Comparison of ENCODE assay signal across 8 cellular contexts in the genomic region with DNA sequence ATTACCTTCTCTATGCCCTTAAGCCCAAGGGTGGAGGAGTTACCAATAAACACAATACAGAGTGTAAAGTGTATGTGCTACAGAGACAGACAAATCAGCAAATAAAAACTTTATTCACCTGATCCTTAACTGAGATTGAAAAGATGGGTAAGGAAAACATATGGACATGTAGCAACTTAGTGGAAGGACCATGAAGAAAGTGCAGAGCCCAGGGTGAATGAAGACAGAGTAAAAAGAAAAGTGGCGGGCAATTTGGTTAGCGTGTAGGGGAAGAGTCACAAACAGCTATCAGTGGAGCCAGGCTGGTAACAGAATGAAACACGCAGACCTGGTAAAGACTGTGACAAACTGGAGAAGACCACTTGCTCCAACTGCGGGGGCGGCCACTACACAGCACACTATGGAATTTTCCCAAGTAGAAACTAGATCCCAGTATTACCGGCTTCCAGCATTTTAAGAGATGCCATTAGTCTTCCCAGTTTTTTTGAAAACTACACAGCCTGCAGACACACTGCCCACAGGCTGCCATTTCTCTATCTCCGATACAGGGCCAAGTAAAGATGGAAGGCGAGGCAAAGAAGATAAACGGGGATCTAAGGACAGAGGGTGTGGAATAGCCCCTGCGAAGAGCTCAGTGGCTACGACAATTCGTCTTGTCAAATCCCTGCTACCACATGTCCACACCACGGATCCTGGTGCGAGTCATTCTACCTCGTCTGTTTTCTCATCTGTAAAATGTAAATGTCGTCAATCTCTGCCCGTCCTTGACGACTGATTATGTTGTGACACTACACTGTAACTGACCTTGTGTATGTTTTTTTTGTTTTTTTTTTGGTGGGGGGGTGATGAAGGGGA. TPM values are rescaled to one million over a fixed set of nuclear protein-coding genes. Genes with fewer than 3 reads are reported as not detected.
DNase-seq lines count a peak whose midpoint lies in the region; ATAC-seq and TF ChIP-seq lines count a peak whose summit lies in the region.

No MANE protein-coding gene starts in this region.

- H3K36me3 ChIP-seq in BE2C, result peaks cover 22% of the 10 kb centered on the region

- POLR2A ChIA-PET in activated naive CD8-positive, alpha-beta T cell treated with anti-CD3 and anti-CD28 coated beads, Interleukin-2, amount 10 ng/mL, durations not matched to agents 7 days and 5 days (lab: Charles Lee), result interaction anchor here (0.6 to 1.1 kb wide), 3 partner anchors 394 to 1418 kb away, joined by 3 read pairs; a partner anchor contains a TSS

- H3K27me3 Mint-ChIP-seq in activated naive CD8-positive, alpha-beta T cell treated with anti-CD3 and anti-CD28 coated beads, Interleukin-2, amount 10 ng/mL, durations not matched to agents 7 days and 5 days, result peaks cover under 1% of the 10 kb centered on the region

- H3K4me3 ChIP-seq in BE2C (ENCODE audit: low read depth, low read length), result peak overlapping the region; percentile 99
- H3K4me3 ChIP-seq in HL-60 (replicated peaks; ENCODE audit: insufficient read depth, low read length), result peak overlapping the region; percentile 63
- peak overlapping the region; percentile 96 for H3K4me3 ChIP-seq in iPS-11a (ENCODE audit: low read depth, low read length)

- no peak for DNase-seq in BE2C
- DNase-seq in HL-60 (ENCODE audit: low read depth in 1 of 2, low spot score in 1 of 2), result no peak
- no peak for DNase-seq in activated naive CD8-positive, alpha-beta T cell treated with anti-CD3 and anti-CD28 coated beads, Interleukin-2, amount 10 ng/mL, durations not matched to agents 7 days and 5 days
- no peak for DNase-seq in stimulated activated effector memory CD8-positive, alpha-beta T cell treated with anti-CD3 and anti-CD28 coated beads, Interleukin-12 subunit alpha, Interleukin-12 subunit beta, amount 100 ng/mL, for 72 hours (ENCODE audit: low spot score in 2 of 2)
- no peak for DNase-seq in NK-92 (lab: John Stamatoyannopoulos, UW; ENCODE audit: unreplicated experiment)

- TF ChIP-seq POLR2A in GM18505 (IDR thresholded peaks at IDR 0.05; ENCODE audit: borderline replicate concordance, extremely low read depth, insufficient read depth, insufficient read length), result no peak

- no peak for ATAC-seq in activated naive CD8-positive, alpha-beta T cell treated with anti-CD3 and anti-CD28 coated beads, Interleukin-2, amount 10 ng/mL, durations not matched to agents 7 days and 5 days (ENCODE audit: low read depth)
- no peak for ATAC-seq in stimulated activated effector memory CD8-positive, alpha-beta T cell treated with anti-CD3 and anti-CD28 coated beads, Interleukin-12 subunit alpha, Interleukin-12 subunit beta, amount 100 ng/mL, for 72 hours
- no peak for ATAC-seq in GM18505 (IDR thresholded peaks at IDR 0.05; ENCODE audit: unreplicated experiment)
- no peak for ATAC-seq in HG03045 (IDR thresholded peaks at IDR 0.05; ENCODE audit: unreplicated experiment)

- no peaks in the 10 kb centered on the region for H3K9me3 ChIP-seq in BE2C

- peaks cover 33% of the 10 kb centered on the region for H3K4me1 Mint-ChIP-seq in activated naive CD8-positive, alpha-beta T cell treated with anti-CD3 and anti-CD28 coated beads, Interleukin-2, amount 10 ng/mL, durations not matched to agents 7 days and 5 days
- H3K4me1 Mint-ChIP-seq in stimulated activated effector memory CD8-positive, alpha-beta T cell treated with anti-CD3 and anti-CD28 coated beads, Interleukin-12 subunit alpha, Interleukin-12 subunit beta, amount 100 ng/mL, for 72 hours, result peaks cover 32% of the 10 kb centered on the region

- H3K27me3 ChIP-seq in BE2C (no peaks in the 10 kb centered on the region), HL-60 (ENCODE audit: insufficient read depth, poor library complexity, severe bottlenecking) (no peaks in the 10 kb centered on the region)

- TF ChIP-seq CTCF in BE2C (IDR thresholded peaks at IDR 0.05; ENCODE audit: low read depth, low read length) (no peak), HL-60 (IDR thresholded peaks at IDR 0.05; ENCODE audit: insufficient read depth, low read length) (no peak)

- peaks cover 3% of the 10 kb centered on the region; the same call in 1 of the 2 replicates for H3K4me1 ChIP-seq in BE2C

- peaks cover 3% of the 10 kb centered on the region for H3K9me3 Mint-ChIP-seq in activated naive CD8-positive, alpha-beta T cell treated with anti-CD3 and anti-CD28 coated beads, Interleukin-2, amount 10 ng/mL, durations not matched to agents 7 days and 5 days
- peaks cover 3% of the 10 kb centered on the region for H3K9me3 Mint-ChIP-seq in stimulated activated effector memory CD8-positive, alpha-beta T cell treated with anti-CD3 and anti-CD28 coated beads, Interleukin-12 subunit alpha, Interleukin-12 subunit beta, amount 100 ng/mL, for 72 hours

- peak overlapping the region; percentile 99 for H3K27ac Mint-ChIP-seq in activated naive CD8-positive, alpha-beta T cell treated with anti-CD3 and anti-CD28 coated beads, Interleukin-2, amount 10 ng/mL, durations not matched to agents 7 days and 5 days
- peak overlapping the region; percentile 96 for H3K27ac Mint-ChIP-seq in stimulated activated effector memory CD8-positive, alpha-beta T cell treated with anti-CD3 and anti-CD28 coated beads, Interleukin-12 subunit alpha, Interleukin-12 subunit beta, amount 100 ng/mL, for 72 hours

- H3K27ac ChIP-seq in HL-60 (replicated peaks), result peak overlapping the region; percentile 95

- H3K4me3 Mint-ChIP-seq in activated naive CD8-positive, alpha-beta T cell treated with anti-CD3 and anti-CD28 coated beads, Interleukin-2, amount 10 ng/mL, durations not matched to agents 7 days and 5 days, result peak overlapping the region; percentile 90
- peak overlapping the region; percentile 88 for H3K4me3 Mint-ChIP-seq in stimulated activated effector memory CD8-positive, alpha-beta T cell treated with anti-CD3 and anti-CD28 coated beads, Interleukin-12 subunit alpha, Interleukin-12 subunit beta, amount 100 ng/mL, for 72 hours

- peaks cover 23% of the 10 kb centered on the region for H3K36me3 Mint-ChIP-seq in activated naive CD8-positive, alpha-beta T cell treated with anti-CD3 and anti-CD28 coated beads, Interleukin-2, amount 10 ng/mL, durations not matched to agents 7 days and 5 days
- H3K36me3 Mint-ChIP-seq in stimulated activated effector memory CD8-positive, alpha-beta T cell treated with anti-CD3 and anti-CD28 coated beads, Interleukin-12 subunit alpha, Interleukin-12 subunit beta, amount 100 ng/mL, for 72 hours, result peaks cover 35% of the 10 kb centered on the region

RNA-seq across cellular contexts. Expression of a gene that starts 1.2 kb away (rescaled TPM):
- 56.9 TPM for polyA plus RNA-seq in BE2C (2012; ENCODE audit: insufficient read depth, insufficient read length, low read depth)
- 10 to 100 TPM; 29.1 to 30.9 TPM for total RNA-seq in activated naive CD8-positive, alpha-beta T cell treated with anti-CD3 and anti-CD28 coated beads, Interleukin-2, amount 10 ng/mL, durations not matched to agents 7 days and 5 days
